ENCODE assay signal across 14 cellular contexts in genomic region chr19:41877490-41877876, GRCh38. TPM values are rescaled to one million over a fixed set of nuclear protein-coding genes. Genes with fewer than 3 reads are reported as not detected.
DNase-seq lines count a peak whose midpoint lies in the region; ATAC-seq, FAIRE-seq and TF ChIP-seq lines count a peak whose summit lies in the region.
"Had no signal": no experiment of that assay in that cellular context is flagged by ENCODE, and none has a peak within 500 bp of the region (broad histone marks: within the 10 kb centered on the region; RNA-seq: fewer than 3 reads in every experiment).

No MANE protein-coding gene starts in this region.

- no peak overlapping the region for H3K14ac ChIP-seq in H1 (ENCODE audit: insufficient read length)

- no peak overlapping the region for H2AFZ ChIP-seq in OCI-LY7 (ENCODE audit: low read length)
- no peak overlapping the region for H2AFZ ChIP-seq in H1 (ENCODE audit: low read length)
- no peak overlapping the region for H2AFZ ChIP-seq in mammary epithelial cell (ENCODE audit: low read depth, low read length)

- H2BK20ac ChIP-seq in H1 (ENCODE audit: low read length) = peak overlapping the region; percentile 9; the same call in 1 of the 2 replicates

- in situ Hi-C loops in mammary epithelial cell (cut with MboI; ENCODE audit: low sequenced_read_pairs in 2 of 2) = loop anchor here in 1 of 2 donors (5.0 kb wide), 1 partner anchor 75 kb away; no protein-coding TSS in a partner anchor

- H3K4me1 ChIP-seq in A673 (ENCODE audit: insufficient read depth, low read length, poor library complexity, severe bottlenecking) = peaks cover 62% of the 10 kb centered on the region
- peaks cover 74% of the 10 kb centered on the region for H3K4me1 ChIP-seq in OCI-LY7 (ENCODE audit: insufficient read depth, low read length, poor library complexity, severe bottlenecking)
- H3K4me1 ChIP-seq in H1 (replicated peaks in 1 of 4; ENCODE audit: control insufficient read depth in 3 of 4, insufficient read depth in 4 of 4, low read length in 3 of 4) = peaks cover 0 to 4% (median 3%) of the 10 kb centered on the region in 4 experiments; a peak in 5 of 7 replicates
- H3K4me1 ChIP-seq in mammary epithelial cell (ENCODE audit: insufficient read depth, low read length) = no peaks in the 10 kb centered on the region
- H3K4me1 ChIP-seq: adrenal gland had no signal

- peak overlapping the region; percentile 60; the same call in 1 of the 2 replicates for H2AK5ac ChIP-seq in H1 (ENCODE audit: low read depth, low read length)

- no peak overlapping the region for H3K56ac ChIP-seq in H1 (replicated peaks; ENCODE audit: insufficient read length, low read depth, low read length)

- H3K4me3 ChIP-seq in A673 (ENCODE audit: low read depth, low read length, poor library complexity, severe bottlenecking) (no peak overlapping the region), OCI-LY7 (ENCODE audit: low read depth, low read length, poor library complexity, severe bottlenecking) (peak overlapping the region; percentile 93), H1 (ENCODE audit: extremely low read depth in 1 of 4, insufficient read depth in 2 of 4, low read depth in 3 of 4, low read length in 4 of 4) (no peak overlapping the region), mammary epithelial cell (replicated peaks in 1 of 3; ENCODE audit: insufficient read depth in 1 of 3, low read depth in 2 of 3, low read length in 3 of 3) (no peak overlapping the region)
- H3K4me3 ChIP-seq: adrenal gland had no signal

- H2BK120ac ChIP-seq in H1 (replicated peaks; ENCODE audit: low read depth, low read length) = no peak overlapping the region

- H3K9me2 ChIP-seq in OCI-LY7 (ENCODE audit: insufficient read depth, low read length) = no peaks in the 10 kb centered on the region
- H3K9me2 ChIP-seq: SK-N-SH had no signal

- WGBS in H1 (ENCODE audit: extremely low coverage in 1 of 2, insufficient coverage in 1 of 2, insufficient read length in 1 of 2, insufficient replicate concordance in 2 of 2, low coverage in 1 of 2, low lambda C conversion rate in 2 of 2, missing lambda C conversion rate in 1 of 2), 2 experiments = 60% methylated on average over 4 of the region's 4 CpGs; no CpG with 5 or more reads in 1 of the 2 experiments
- 90% methylated on average over 4 of the region's 4 CpGs for WGBS in mammary epithelial cell (ENCODE audit: low coverage, missing lambda C conversion rate)

- peak overlapping the region; percentile 99 for H3K4me2 ChIP-seq in OCI-LY7 (ENCODE audit: low read length)
- H3K4me2 ChIP-seq in H1 (ENCODE audit: insufficient read depth in 1 of 2, low read depth in 2 of 2, low read length in 2 of 2) = no peak overlapping the region
- no peak overlapping the region for H3K4me2 ChIP-seq in mammary epithelial cell (ENCODE audit: insufficient read depth, low read depth, low read length)
- H3K4me2 ChIP-seq: SK-N-SH had no signal

- BruUV-seq in A673 (replicated peaks; lab: Mats Ljungman, UMichigan) = no TSS peak
- BruUV-seq in OCI-LY7 (replicated peaks; lab: Mats Ljungman, UMichigan) = TSS peak; percentile 4
- no TSS peak for BruUV-seq in mammary epithelial cell (replicated peaks; lab: Mats Ljungman, UMichigan)

- H3K9ac ChIP-seq in H1 (replicated peaks in 1 of 4; ENCODE audit: extremely low read depth in 1 of 4, low read depth in 3 of 4, low read length in 3 of 4) (no peak overlapping the region), mammary epithelial cell (ENCODE audit: insufficient read depth, low read length) (no peak overlapping the region)
- H3K9ac ChIP-seq: SK-N-SH had no signal

- H3K27me3 ChIP-seq in A673 (replicated peaks; ENCODE audit: insufficient read depth, low read depth, low read length, poor library complexity) (no peaks in the 10 kb centered on the region), H1 (replicated peaks in 1 of 4; ENCODE audit: control insufficient read depth in 3 of 4, extremely low read depth in 1 of 4, insufficient read depth in 3 of 4, low read length in 3 of 4) (peaks cover 0 to 13% (median 9%) of the 10 kb centered on the region in 4 experiments; a peak in 5 of 7 replicates), mammary epithelial cell (ENCODE audit: insufficient read depth, low read length) (no peaks in the 10 kb centered on the region)
- H3K27me3 ChIP-seq: adrenal gland had no signal

- intact Hi-C loops in A673 (cut with micrococcal nuclease; ENCODE audit: unreplicated experiment) (no loop called here), OCI-LY7 (cut with micrococcal nuclease; ENCODE audit: unreplicated experiment) (loop anchor here (1.0 to 2.0 kb wide), 2 partner anchors 9 to 67 kb away; no protein-coding TSS in a partner anchor), mammary epithelial cell (cut with micrococcal nuclease) (loop anchor here (10.0 kb wide), 1 partner anchor 157 kb away; no protein-coding TSS in a partner anchor)

- H3K9me3 ChIP-seq in A673 (ENCODE audit: low read depth, low read length, poor library complexity, severe bottlenecking) = no peaks in the 10 kb centered on the region
- H3K9me3 ChIP-seq in OCI-LY7 (ENCODE audit: low read length) = no peaks in the 10 kb centered on the region
- no peaks in the 10 kb centered on the region for H3K9me3 ChIP-seq in H1 (ENCODE audit: insufficient read depth in 2 of 2, low read depth in 1 of 2, low read length in 1 of 2)
- H3K9me3 ChIP-seq in mammary epithelial cell (replicated peaks; ENCODE audit: insufficient read depth, low read length) = no peaks in the 10 kb centered on the region
- H3K9me3 ChIP-seq: adrenal gland, SK-N-SH had no signal

- no peak for TF ChIP-seq EP300 in H1 (IDR thresholded peaks at IDR 0.05; ENCODE audit: borderline replicate concordance in 1 of 2, low read depth in 2 of 2, low read length in 2 of 2)

- no peak for TF ChIP-seq RAD21 in H1 (IDR thresholded peaks at IDR 0.05 in 1 of 2, conservative IDR thresholded peaks at IDR 0.05 in 1 of 2; ENCODE audit: low read depth in 2 of 2, low read length in 2 of 2)

- H3K36me3 ChIP-seq in A673 (ENCODE audit: insufficient read depth, low read length, poor library complexity, severe bottlenecking) = peaks cover 5% of the 10 kb centered on the region
- peaks cover 57% of the 10 kb centered on the region for H3K36me3 ChIP-seq in OCI-LY7 (ENCODE audit: insufficient read depth, low read length)
- H3K36me3 ChIP-seq in H1 (ENCODE audit: control insufficient read depth in 2 of 4, insufficient read depth in 4 of 4, low read length in 3 of 4) = no peaks in the 10 kb centered on the region
- H3K36me3 ChIP-seq in mammary epithelial cell (ENCODE audit: insufficient read depth, low read length) = no peaks in the 10 kb centered on the region
- H3K36me3 ChIP-seq: adrenal gland had no signal

- POLR2A ChIA-PET in A673 (lab: Charles Lee; ENCODE audit: low non-redundant PET) = no interaction called here
- POLR2A ChIA-PET in OCI-LY7 (lab: Charles Lee) = interaction anchor here (1.8 to 2.1 kb wide), 2 partner anchors 9 to 68 kb away, joined by 6 to 18 read pairs; no protein-coding TSS in a partner anchor
- POLR2A ChIA-PET in H1 (lab: Charles Lee; ENCODE audit: partially characterized antibody) = interaction anchor here (2.5 to 9.0 kb wide), 3 partner anchors 10 to 17 kb away, joined by 11 to 151 read pairs (median 13); partner anchors contain the start of gene RPS19

- H3K4ac ChIP-seq in H1 (replicated peaks; ENCODE audit: insufficient read length, low read depth, low read length) = no peak overlapping the region

- TF ChIP-seq CTCF in A673 (conservative IDR thresholded peaks at IDR 0.05; ENCODE audit: low read depth, low read length) = no peak
- TF ChIP-seq CTCF in OCI-LY7 (conservative IDR thresholded peaks at IDR 0.05; ENCODE audit: low read length) = no peak
- TF ChIP-seq CTCF in H1 (IDR thresholded peaks at IDR 0.05; ENCODE audit: control extremely low read depth in 1 of 3, insufficient read depth in 1 of 3, low read depth in 1 of 3, low read length in 3 of 3) = no peak
- TF ChIP-seq CTCF in mammary epithelial cell (conservative IDR thresholded peaks at IDR 0.05 in 1 of 2, IDR thresholded peaks at IDR 0.05 in 1 of 2; ENCODE audit: extremely low read depth in 1 of 2, insufficient read depth in 1 of 2, low read depth in 1 of 2, low read length in 2 of 2) = no peak

- H4K5ac ChIP-seq in H1 (ENCODE audit: insufficient read length, low read depth, low read length) = no peak overlapping the region

- ATAC-seq in GM18907 (IDR thresholded peaks at IDR 0.05; ENCODE audit: unreplicated experiment) = peak; percentile 18
- ATAC-seq in GM18867 (IDR thresholded peaks at IDR 0.05; ENCODE audit: unreplicated experiment) = no peak
- no peak for ATAC-seq in activated CD4-positive, CD25-positive, alpha-beta regulatory T cell treated with anti-CD3 and anti-CD28 coated beads, Interleukin-2, amount 50 U/mL, for 24 hours
- ATAC-seq: left colon had no signal

- peaks cover 1% of the 10 kb centered on the region; the same call in 1 of the 2 replicates for H3K23me2 ChIP-seq in H1 (ENCODE audit: low read depth, low read length)

- no peak overlapping the region for H2BK5ac ChIP-seq in H1 (ENCODE audit: low read depth, low read length)

- no peak overlapping the region for H4K91ac ChIP-seq in H1 (replicated peaks; ENCODE audit: insufficient read length, low read length)

- H2BK15ac ChIP-seq in H1 (ENCODE audit: low read length) = peak overlapping the region; percentile 46; the same call in 1 of the 2 replicates

- no peak overlapping the region for H3K23ac ChIP-seq in H1 (ENCODE audit: insufficient read length)

- peaks cover 32% of the 10 kb centered on the region for H3K79me2 ChIP-seq in OCI-LY7 (ENCODE audit: insufficient read depth, low read depth, low read length)
- no peaks in the 10 kb centered on the region for H3K79me2 ChIP-seq in H1 (ENCODE audit: control insufficient read depth in 1 of 2, insufficient read depth in 2 of 2, low read length in 2 of 2)
- H3K79me2 ChIP-seq in mammary epithelial cell (ENCODE audit: insufficient read depth, low read length) = no peaks in the 10 kb centered on the region

- no peaks in the 10 kb centered on the region for H3K79me1 ChIP-seq in H1 (ENCODE audit: low read depth, low read length)

- 0 out of 2 replicates have a peak, but pooled peaks cover under 1% of the 10 kb centered on the region for H4K20me1 ChIP-seq in OCI-LY7 (ENCODE audit: insufficient read depth, low read length)
- H4K20me1 ChIP-seq in H1 (replicated peaks in 1 of 2; ENCODE audit: control insufficient read depth in 1 of 2, insufficient read depth in 2 of 2, low read length in 2 of 2) = peaks cover 1 to 2% of the 10 kb centered on the region in 2 experiments
- H4K20me1 ChIP-seq in mammary epithelial cell (ENCODE audit: insufficient read depth, low read length) = peaks cover 2% of the 10 kb centered on the region

- peak overlapping the region; percentile 65 for H3K27ac ChIP-seq in A673 (ENCODE audit: low read depth, low read length, poor library complexity, severe bottlenecking)
- peak overlapping the region; percentile 100 for H3K27ac ChIP-seq in OCI-LY7 (ENCODE audit: low read depth, low read length, poor library complexity, severe bottlenecking)
- H3K27ac ChIP-seq in H1 (ENCODE audit: low read depth, low read length) = no peak overlapping the region
- no peak overlapping the region for H3K27ac ChIP-seq in mammary epithelial cell (ENCODE audit: insufficient read depth, low read depth, low read length)
- H3K27ac ChIP-seq: adrenal gland had no signal

- dilution Hi-C loops in mammary epithelial cell (cut with HindIII; ENCODE audit: low sequenced_read_pairs) = loop anchor here (5.0 kb wide), 1 partner anchor 80 kb away; the partner anchor contains the start of gene RABAC1

- TF ChIP-seq POLR2A in H1 (IDR thresholded peaks at IDR 0.05; ENCODE audit: control extremely low read depth in 1 of 2, low read depth in 2 of 2, low read length in 2 of 2) = no peak

- H3K18ac ChIP-seq in H1 (ENCODE audit: extremely low read depth, low read length) = no peak overlapping the region

- CTCF ChIA-PET in A673 (lab: Charles Lee) = no interaction called here
- CTCF ChIA-PET in OCI-LY7 (lab: Charles Lee; ENCODE audit: unreplicated experiment) = interaction anchor here (0.6 to 0.9 kb wide), 2 partner anchors 67 to 1100 kb away, joined by 3 read pairs; no protein-coding TSS in a partner anchor
- CTCF ChIA-PET in H1 (lab: Charles Lee; ENCODE audit: partially characterized antibody) = interaction anchor here (1.5 kb wide), 1 partner anchor 9 kb away, joined by 3 read pairs; no protein-coding TSS in a partner anchor
- CTCF ChIA-PET in mammary epithelial cell (lab: Charles Lee; ENCODE audit: low non-redundant PET) = no interaction called here

- no peak for DNase-seq in A673 (ENCODE audit: low spot score)
- DNase-seq in OCI-LY7 (ENCODE audit: low spot score) = peak; percentile 93
- DNase-seq in H1 (ENCODE audit: low read depth in 1 of 2, low spot score in 2 of 2) = peak in 1 of 2 experiments; percentile 40
- no peak for DNase-seq in mammary epithelial cell
- DNase-seq in nucleus accumbens (lab: John Stamatoyannopoulos, UW) = no peak
- DNase-seq: adrenal gland, erythroblast, NCI-H1417, SK-N-SH had no signal

- 0 out of 2 replicates have a peak overlapping the region, but pooled peaks have one; percentile 28 for H4K8ac ChIP-seq in H1 (ENCODE audit: extremely low read depth, insufficient read depth, low read length)

- 0 out of 2 replicates have a peak overlapping the region, but pooled peaks have one; percentile 5 for H2BK12ac ChIP-seq in H1 (ENCODE audit: low read depth, low read length)

- FAIRE-seq in H1 (lab: Jason Lieb, UNC) = no peak

RNA-seq across cellular contexts. Expression of gene CD79A, which starts 0.4 kb away (rescaled TPM):
- total RNA-seq in A673 (2021) (14.4 and 17.8 TPM in 2 replicates), OCI-LY7 (2022) (896 and 1,094 TPM in 2 replicates), mammary epithelial cell (under 1 TPM in 1 of 2 donors, not detected in 1; 0.40 TPM)
- 848 and 1,195 TPM in 2 replicates for total RNA-seq in OCI-LY7 (2014; rRNA removed; shearing (Covaris generic))
- 0.54 TPM in 1 of 2 replicates, not detected in the other for total RNA-seq in H1 (2021; fragmentation: NEBNext Ultra II Directional; extraction: Animal tissue kit (Norgen Biotek cat#: 25700))
- polyA plus RNA-seq in H1 (2011; rRNA removed) (0.77 and 0.83 TPM in 2 replicates), mammary epithelial cell (0.08 TPM)
- 0.49 TPM for polyA plus RNA-seq in H1 (2011; cell fraction: cytosol; rRNA removed)
- 0.91 TPM for polyA plus RNA-seq in H1 (2011; cell fraction: nucleus; rRNA removed)
- 0.28 to 1.0 TPM (median 0.52 TPM) in 3 of 4 replicates, not detected in the other for polyA plus RNA-seq in H1 (2012, experiment 1 of 2)
- 0.55 TPM for polyA plus RNA-seq in H1 (2012, experiment 2 of 2)
- polyA plus RNA-seq in H1 (2013, experiment 1 of 2) = 0.59 TPM
- polyA plus RNA-seq in H1 (2013, experiment 2 of 2) = 0.68 TPM
- not detected in 2 replicates for polyA minus RNA-seq in H1 (2011; rRNA and poly(A)+ RNA removed)
- not detected for polyA minus RNA-seq in H1 (2011; cell fraction: cytosol; rRNA and poly(A)+ RNA removed)
- not detected for polyA minus RNA-seq in H1 (2011; cell fraction: nucleus; rRNA and poly(A)+ RNA removed)
- not detected for polyA minus RNA-seq in mammary epithelial cell

RNA-seq across cellular contexts. Expression of gene ARHGEF1, which starts 5.5 kb away (rescaled TPM):
- 159 and 164 TPM in 2 replicates for total RNA-seq in A673 (2021)
- total RNA-seq in OCI-LY7 (2014; rRNA removed; shearing (Covaris generic)) = 74.9 and 96.9 TPM in 2 replicates
- total RNA-seq in OCI-LY7 (2022) = 297 and 318 TPM in 2 replicates
- total RNA-seq in H1 (2021; fragmentation: NEBNext Ultra II Directional; extraction: Animal tissue kit (Norgen Biotek cat#: 25700)) = 49.0 and 54.6 TPM in 2 replicates
- polyA plus RNA-seq in H1 (2011; rRNA removed) = 23.0 and 41.1 TPM in 2 replicates
- polyA plus RNA-seq in H1 (2011; cell fraction: cytosol; rRNA removed) = 35.9 TPM
- polyA plus RNA-seq in H1 (2011; cell fraction: nucleus; rRNA removed) = 95.3 TPM
- 38.4 to 51.0 TPM (median 48.8 TPM) in 4 replicates for polyA plus RNA-seq in H1 (2012, experiment 1 of 2)
- 35.5 TPM for polyA plus RNA-seq in H1 (2012, experiment 2 of 2)
- 49.6 TPM for polyA plus RNA-seq in H1 (2013, experiment 1 of 2)
- polyA plus RNA-seq in H1 (2013, experiment 2 of 2) = 44.9 TPM
- 9.4 and 11.0 TPM in 2 replicates for polyA minus RNA-seq in H1 (2011; rRNA and poly(A)+ RNA removed)
- 25.5 TPM for polyA minus RNA-seq in H1 (2011; cell fraction: cytosol; rRNA and poly(A)+ RNA removed)
- polyA minus RNA-seq in H1 (2011; cell fraction: nucleus; rRNA and poly(A)+ RNA removed) = 34.6 TPM
- total RNA-seq in mammary epithelial cell = 100 to 1,000 TPM in 1 of 2 donors, 10 to 100 TPM in 1; 45.5 to 121 TPM
- 76.4 TPM for polyA plus RNA-seq in mammary epithelial cell
- polyA minus RNA-seq in mammary epithelial cell = 53.0 TPM

RNA-seq across cellular contexts. Expression of gene RPS19, which starts 17.4 kb away (rescaled TPM):
- total RNA-seq in A673 (2021) (2,479 and 2,559 TPM in 2 replicates), OCI-LY7 (2022) (3,803 and 3,902 TPM in 2 replicates), mammary epithelial cell (1,000 to 10,000 TPM in 1 of 2 donors, 100 to 1,000 TPM in 1; 530 to 2,153 TPM)
- total RNA-seq in OCI-LY7 (2014; rRNA removed; shearing (Covaris generic)) = 4,018 and 4,414 TPM in 2 replicates
- total RNA-seq in H1 (2021; fragmentation: NEBNext Ultra II Directional; extraction: Animal tissue kit (Norgen Biotek cat#: 25700)) = 2,817 and 2,831 TPM in 2 replicates
- polyA plus RNA-seq in H1 (2011; rRNA removed) (5,751 and 9,112 TPM in 2 replicates), mammary epithelial cell (3,946 TPM)
- 5,170 TPM for polyA plus RNA-seq in H1 (2011; cell fraction: cytosol; rRNA removed)
- 1,732 TPM for polyA plus RNA-seq in H1 (2011; cell fraction: nucleus; rRNA removed)
- 3,684 to 5,048 TPM (median 4,659 TPM) in 4 replicates for polyA plus RNA-seq in H1 (2012, experiment 1 of 2)
- 6,526 TPM for polyA plus RNA-seq in H1 (2012, experiment 2 of 2)
- 3,247 TPM for polyA plus RNA-seq in H1 (2013, experiment 1 of 2)
- polyA plus RNA-seq in H1 (2013, experiment 2 of 2) = 3,131 TPM
- 334 and 573 TPM in 2 replicates for polyA minus RNA-seq in H1 (2011; rRNA and poly(A)+ RNA removed)
- 1,472 TPM for polyA minus RNA-seq in H1 (2011; cell fraction: cytosol; rRNA and poly(A)+ RNA removed)
- polyA minus RNA-seq in H1 (2011; cell fraction: nucleus; rRNA and poly(A)+ RNA removed) = 675 TPM
- 789 TPM for polyA minus RNA-seq in mammary epithelial cell

RNA-seq across cellular contexts. Expression of gene DMRTC2, which starts 32.6 kb away (rescaled TPM):
- total RNA-seq in A673 (2021) (not detected in 2 replicates), OCI-LY7 (2022) (not detected in 2 replicates), mammary epithelial cell (not detected)
- total RNA-seq in OCI-LY7 (2014; rRNA removed; shearing (Covaris generic)) = not detected in 2 replicates
- not detected in 2 replicates for total RNA-seq in H1 (2021; fragmentation: NEBNext Ultra II Directional; extraction: Animal tissue kit (Norgen Biotek cat#: 25700))
- polyA plus RNA-seq in H1 (2011; rRNA removed) (not detected in 2 replicates), mammary epithelial cell (not detected)
- not detected for polyA plus RNA-seq in H1 (2011; cell fraction: cytosol; rRNA removed)
- polyA plus RNA-seq in H1 (2011; cell fraction: nucleus; rRNA removed) = not detected
- not detected in 4 replicates for polyA plus RNA-seq in H1 (2012, experiment 1 of 2)
- polyA plus RNA-seq in H1 (2012, experiment 2 of 2) = not detected
- 0.04 TPM for polyA plus RNA-seq in H1 (2013, experiment 1 of 2)
- not detected for polyA plus RNA-seq in H1 (2013, experiment 2 of 2)
- not detected in 2 replicates for polyA minus RNA-seq in H1 (2011; rRNA and poly(A)+ RNA removed)
- polyA minus RNA-seq in H1 (2011; cell fraction: cytosol; rRNA and poly(A)+ RNA removed) = not detected
- not detected for polyA minus RNA-seq in H1 (2011; cell fraction: nucleus; rRNA and poly(A)+ RNA removed)
- polyA minus RNA-seq in mammary epithelial cell = not detected
- total RNA-seq: adrenal gland, left colon, skeletal muscle tissue had no signal
- polyA plus RNA-seq: adrenal gland, SK-N-SH had no signal

RNA-seq across cellular contexts. Expression of gene LYPD4, which starts 33.0 kb away (rescaled TPM):
- not detected in 2 replicates for total RNA-seq in A673 (2021)
- total RNA-seq in OCI-LY7 (2014; rRNA removed; shearing (Covaris generic)) = not detected in 2 replicates
- total RNA-seq in OCI-LY7 (2022) = not detected in 2 replicates
- not detected in 2 replicates for total RNA-seq in H1 (2021; fragmentation: NEBNext Ultra II Directional; extraction: Animal tissue kit (Norgen Biotek cat#: 25700))
- 0.06 TPM in 1 of 2 replicates, not detected in the other for polyA plus RNA-seq in H1 (2011; rRNA removed)
- polyA plus RNA-seq in H1 (2011; cell fraction: cytosol; rRNA removed) = not detected
- not detected for polyA plus RNA-seq in H1 (2011; cell fraction: nucleus; rRNA removed)
- not detected in 4 replicates for polyA plus RNA-seq in H1 (2012, experiment 1 of 2)
- not detected for polyA plus RNA-seq in H1 (2012, experiment 2 of 2)
- not detected for polyA plus RNA-seq in H1 (2013, experiment 1 of 2)
- polyA plus RNA-seq in H1 (2013, experiment 2 of 2) = not detected
- polyA minus RNA-seq in H1 (2011; rRNA and poly(A)+ RNA removed) = not detected in 2 replicates
- not detected for polyA minus RNA-seq in H1 (2011; cell fraction: cytosol; rRNA and poly(A)+ RNA removed)
- polyA minus RNA-seq in H1 (2011; cell fraction: nucleus; rRNA and poly(A)+ RNA removed) = not detected
- not detected for total RNA-seq in mammary epithelial cell
- not detected for polyA plus RNA-seq in mammary epithelial cell
- polyA minus RNA-seq in mammary epithelial cell = not detected
- total RNA-seq: adrenal gland, left colon, skeletal muscle tissue had no signal
- polyA plus RNA-seq: SK-N-SH had no signal

Comparison
In these comparisons a context has a peak if more than half of its experiments do, and no peak if none do; other contexts are left out.
1. H3K27ac ChIP-seq: peak in A673 (single experiment) and OCI-LY7 (single experiment); none in H1 (single experiment) and mammary epithelial cell (single experiment).
2. RNA of gene CD79A, which starts 0.4 kb away (total RNA-seq): 848 to 1,195 TPM in OCI-LY7; 14.4 to 17.8 TPM in A673, 0.54 TPM in H1 and 0.40 TPM in mammary epithelial cell; every median in the first group is over 10 times any median in the second.
3. CTCF ChIA-PET loops: an anchor here in OCI-LY7 (0.6 to 0.9 kb wide) and H1 (1.5 kb wide); none called in A673 and mammary epithelial cell.